13 cellular contexts compared by ENCODE assay signal in genomic region chr9:132383462-132383883, GRCh38. TPM values are rescaled to one million over a fixed set of nuclear protein-coding genes. Genes with fewer than 3 reads are reported as not detected.
DNase-seq lines count a peak whose midpoint lies in the region; ATAC-seq and TF ChIP-seq lines count a peak whose summit lies in the region.
"Had no signal": no experiment of that assay in that cellular context is flagged by ENCODE, and none has a peak within 500 bp of the region (broad histone marks: within the 10 kb centered on the region; RNA-seq: fewer than 3 reads in every experiment).

No MANE protein-coding gene starts in this region.

- TF ChIP-seq POLR2A in GM19193 (IDR thresholded peaks at IDR 0.05; ENCODE audit: extremely low read depth, insufficient read depth, insufficient read length), result peak; percentile 54

- H3K4me2 ChIP-seq in Loucy (ENCODE audit: low read depth, low read length, poor library complexity, severe bottlenecking), result peak overlapping the region; percentile 32

- no peaks in the 10 kb centered on the region for H3K9me2 ChIP-seq in Loucy (replicated peaks; ENCODE audit: low read depth, low read length)

- H3K9me3 ChIP-seq in Loucy (ENCODE audit: insufficient read depth, low read depth, low read length) (no peaks in the 10 kb centered on the region), lower lobe of right lung (no peaks in the 10 kb centered on the region), aorta (ENCODE audit: control insufficient read depth, low read length) (no peaks in the 10 kb centered on the region)
- H3K9me3 ChIP-seq: Caco-2 had no signal

- TF ChIP-seq CTCF in GM10266 (IDR thresholded peaks at IDR 0.05; ENCODE audit: control insufficient read depth, insufficient read depth, low read depth, missing control alignments) (peak; percentile 25), Loucy (conservative IDR thresholded peaks at IDR 0.05; ENCODE audit: low read length) (no peak), lower lobe of right lung (IDR thresholded peaks at IDR 0.05) (no peak)

- WGBS in aorta, 2 donors, result 89 to 90% methylated on average over 10 of the region's 10 CpGs

- peak overlapping the region; percentile 18 for H3K27ac ChIP-seq in lower lobe of right lung
- no peak overlapping the region for H3K27ac ChIP-seq in aorta (ENCODE audit: low read depth in 1 of 2, low read length in 2 of 2)
- H3K27ac ChIP-seq: foreskin keratinocyte had no signal

- intact Hi-C loops in lower lobe of right lung (cut with DNase I), result no loop called here
- intact Hi-C loops in aorta (cut with DNase I), result no loop called here

- no peak overlapping the region for H2AFZ ChIP-seq in Loucy (ENCODE audit: low read length)

- no peaks in the 10 kb centered on the region for H4K20me1 ChIP-seq in Loucy (ENCODE audit: insufficient read depth, low read length, poor library complexity, severe bottlenecking)

- H3K27me3 ChIP-seq in Loucy (ENCODE audit: insufficient read depth, low read length, poor library complexity, severe bottlenecking), result no peaks in the 10 kb centered on the region
- H3K27me3 ChIP-seq in lower lobe of right lung (ENCODE audit: low read depth), result no peaks in the 10 kb centered on the region
- H3K27me3 ChIP-seq in aorta (ENCODE audit: control insufficient read depth in 1 of 2, insufficient read depth in 2 of 2, low read length in 1 of 2), result no peaks in the 10 kb centered on the region
- H3K27me3 ChIP-seq: foreskin keratinocyte had no signal

- H3K4me3 ChIP-seq in Loucy (ENCODE audit: low read length, poor library complexity, severe bottlenecking), result no peak overlapping the region
- no peak overlapping the region for H3K4me3 ChIP-seq in lower lobe of right lung
- no peak overlapping the region for H3K4me3 ChIP-seq in aorta (ENCODE audit: low read length in 2 of 2)

- DNase-seq in GM10266 (ENCODE audit: extremely low spot score) (no peak), lower lobe of right lung (no peak), 8988T (no peak), aorta (no peak)
- no peak for DNase-seq in activated CD4-positive, CD25-positive, alpha-beta regulatory T cell (lab: John Stamatoyannopoulos, UW)
- no peak for DNase-seq in NK-92 treated with Interleukin-12 subunit alpha and Interleukin-12 subunit beta, amount 100 ng/mL, for 24 hours (lab: John Stamatoyannopoulos, UW)
- DNase-seq: Caco-2, foreskin keratinocyte, NCI-H187, occipital lobe had no signal

- peaks cover 9% of the 10 kb centered on the region; the same call in 1 of the 2 replicates for H3F3A ChIP-seq in Loucy (ENCODE audit: low read depth)

- H3K79me2 ChIP-seq in Loucy (ENCODE audit: insufficient read depth, low read length), result peaks cover 17% of the 10 kb centered on the region

- H3K4me1 ChIP-seq in Loucy (ENCODE audit: insufficient read depth, low read length, poor library complexity, severe bottlenecking) (peaks cover 29% of the 10 kb centered on the region), lower lobe of right lung (peaks cover 13% of the 10 kb centered on the region), aorta (ENCODE audit: control insufficient read depth in 1 of 2, insufficient read depth in 2 of 2, low read length in 2 of 2) (no peaks in the 10 kb centered on the region)
- H3K4me1 ChIP-seq: Caco-2, foreskin keratinocyte had no signal

- ATAC-seq in lower lobe of right lung, result no peak
- ATAC-seq in aorta (ENCODE audit: low FRiP score), result no peak
- ATAC-seq: foreskin keratinocyte, left colon had no signal

- peaks cover 70% of the 10 kb centered on the region; the same call in 1 of the 2 replicates for H3K36me3 ChIP-seq in Loucy (ENCODE audit: insufficient read depth, low read length)
- H3K36me3 ChIP-seq in lower lobe of right lung, result peaks cover 88% of the 10 kb centered on the region
- peaks cover 4 to 16% of the 10 kb centered on the region in 2 donors for H3K36me3 ChIP-seq in aorta (ENCODE audit: control insufficient read depth in 1 of 2, insufficient read depth in 2 of 2, low read length in 1 of 2)

- peak overlapping the region; percentile 4 for H3K9ac ChIP-seq in Loucy (ENCODE audit: low read depth, low read length, poor library complexity, severe bottlenecking)

RNA-seq across cellular contexts. Expression of gene TTF1, which starts 23.2 kb away (rescaled TPM):
- total RNA-seq in lower lobe of right lung (12.3 TPM), aorta (10 to 100 TPM; 11.9 to 14.3 TPM)
- polyA plus RNA-seq in aorta, result 10 to 100 TPM; 23.2 to 33.4 TPM

RNA-seq across cellular contexts. Expression of gene CFAP77, which starts 26.5 kb away (rescaled TPM):
- total RNA-seq in lower lobe of right lung (3.7 TPM), aorta (not detected)
- polyA plus RNA-seq in aorta, result under 1 TPM in 1 of 2 donors, not detected in 1; 0.38 TPM
- total RNA-seq: Caco-2, foreskin keratinocyte, left colon, occipital lobe had no signal
- polyA plus RNA-seq: foreskin keratinocyte had no signal

RNA-seq across cellular contexts. Expression of gene SETX, which starts 28.7 kb away (rescaled TPM):
- total RNA-seq in lower lobe of right lung (59.3 TPM), aorta (10 to 100 TPM; 53.0 to 67.9 TPM)
- 10 to 100 TPM in 1 of 2 donors, 1 to 10 TPM in 1; 9.5 to 18.5 TPM for polyA plus RNA-seq in aorta
